ENCODE assay signal across 1 cellular context in the genomic region with DNA sequence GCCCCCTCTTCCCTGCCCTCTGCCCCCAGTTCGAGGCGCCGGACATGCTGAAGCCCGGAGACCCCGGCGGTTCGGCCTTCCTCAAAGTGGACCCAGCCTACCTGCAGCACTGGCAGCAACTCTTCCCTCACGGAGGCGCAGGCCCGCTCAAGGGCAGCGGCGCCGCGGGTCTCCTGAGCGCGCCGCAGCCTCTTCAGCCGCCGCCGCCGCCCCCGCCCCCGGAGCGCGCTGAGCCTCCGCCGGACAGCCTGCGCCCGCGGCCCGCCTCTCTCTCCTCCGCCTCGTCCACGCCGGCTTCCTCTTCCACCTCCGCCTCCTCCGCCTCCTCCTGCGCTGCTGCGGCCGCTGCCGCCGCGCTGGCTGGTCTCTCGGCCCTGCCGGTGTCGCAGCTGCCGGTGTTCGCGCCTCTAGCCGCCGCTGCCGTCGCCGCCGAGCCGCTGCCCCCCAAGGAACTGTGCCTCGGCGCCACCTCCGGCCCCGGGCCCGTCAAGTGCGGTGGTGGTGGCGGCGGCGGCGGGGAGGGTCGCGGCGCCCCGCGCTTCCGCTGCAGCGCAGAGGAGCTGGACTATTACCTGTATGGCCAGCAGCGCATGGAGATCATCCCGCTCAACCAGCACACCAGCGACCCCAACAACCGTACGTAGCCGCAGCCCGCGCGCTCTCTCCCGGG.
TF ChIP-seq lines count a peak whose summit lies in the region.

No MANE protein-coding gene starts in this region.

TF ChIP-seq in A549, 52 proteins besides CTCF, POLR2A, EP300 and RAD21 (continued from another document):
- TF ChIP-seq, protein P1, sequence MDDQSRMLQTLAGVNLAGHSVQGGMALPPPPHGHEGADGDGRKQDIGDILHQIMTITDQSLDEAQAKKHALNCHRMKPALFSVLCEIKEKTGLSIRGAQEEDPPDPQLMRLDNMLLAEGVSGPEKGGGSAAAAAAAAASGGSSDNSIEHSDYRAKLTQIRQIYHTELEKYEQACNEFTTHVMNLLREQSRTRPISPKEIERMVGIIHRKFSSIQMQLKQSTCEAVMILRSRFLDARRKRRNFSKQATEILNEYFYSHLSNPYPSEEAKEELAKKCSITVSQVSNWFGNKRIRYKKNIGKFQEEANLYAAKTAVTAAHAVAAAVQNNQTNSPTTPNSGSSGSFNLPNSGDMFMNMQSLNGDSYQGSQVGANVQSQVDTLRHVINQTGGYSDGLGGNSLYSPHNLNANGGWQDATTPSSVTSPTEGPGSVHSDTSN (IDR thresholded peaks at IDR 0.05), result no peak
- TF ChIP-seq NPAS2 (CRISPR knock-in tag; IDR thresholded peaks at IDR 0.05; ENCODE audit: borderline replicate concordance) (no peak), MYC (IDR thresholded peaks at IDR 0.05; ENCODE audit: borderline replicate concordance, low read length) (no peak), MAFK (IDR thresholded peaks at IDR 0.05; ENCODE audit: partially characterized antibody) (no peak), KDM5A (IDR thresholded peaks at IDR 0.05) (no peak), ESRRA (IDR thresholded peaks at IDR 0.05; ENCODE audit: borderline replicate concordance, low read length) (no peak), POLR2AphosphoS2 (conservative IDR thresholded peaks at IDR 0.05; ENCODE audit: low read length) (no peak)
